In genomic region chr21:44873356-44874239, GRCh38 we compare ENCODE assay signal across 1 cellular context.
TF ChIP-seq lines count a peak whose summit lies in the region.

TSS of gene PTTG1IP (minus strand) at chr21:44873690. CDS start at chr21:44873616, 74 bp downstream.

TF ChIP-seq in GM12878, 131 proteins besides CTCF, POLR2A, EP300 and RAD21 (continued from another document):
- TF ChIP-seq, protein P1, sequence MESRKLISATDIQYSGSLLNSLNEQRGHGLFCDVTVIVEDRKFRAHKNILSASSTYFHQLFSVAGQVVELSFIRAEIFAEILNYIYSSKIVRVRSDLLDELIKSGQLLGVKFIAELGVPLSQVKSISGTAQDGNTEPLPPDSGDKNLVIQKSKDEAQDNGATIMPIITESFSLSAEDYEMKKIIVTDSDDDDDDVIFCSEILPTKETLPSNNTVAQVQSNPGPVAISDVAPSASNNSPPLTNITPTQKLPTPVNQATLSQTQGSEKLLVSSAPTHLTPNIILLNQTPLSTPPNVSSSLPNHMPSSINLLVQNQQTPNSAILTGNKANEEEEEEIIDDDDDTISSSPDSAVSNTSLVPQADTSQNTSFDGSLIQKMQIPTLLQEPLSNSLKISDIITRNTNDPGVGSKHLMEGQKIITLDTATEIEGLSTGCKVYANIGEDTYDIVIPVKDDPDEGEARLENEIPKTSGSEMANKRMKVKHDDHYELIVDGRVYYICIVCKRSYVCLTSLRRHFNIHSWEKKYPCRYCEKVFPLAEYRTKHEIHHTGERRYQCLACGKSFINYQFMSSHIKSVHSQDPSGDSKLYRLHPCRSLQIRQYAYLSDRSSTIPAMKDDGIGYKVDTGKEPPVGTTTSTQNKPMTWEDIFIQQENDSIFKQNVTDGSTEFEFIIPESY (IDR thresholded peaks at IDR 0.05), result no peak
